ENCODE assay signal across 8 cellular contexts in the genomic region with DNA sequence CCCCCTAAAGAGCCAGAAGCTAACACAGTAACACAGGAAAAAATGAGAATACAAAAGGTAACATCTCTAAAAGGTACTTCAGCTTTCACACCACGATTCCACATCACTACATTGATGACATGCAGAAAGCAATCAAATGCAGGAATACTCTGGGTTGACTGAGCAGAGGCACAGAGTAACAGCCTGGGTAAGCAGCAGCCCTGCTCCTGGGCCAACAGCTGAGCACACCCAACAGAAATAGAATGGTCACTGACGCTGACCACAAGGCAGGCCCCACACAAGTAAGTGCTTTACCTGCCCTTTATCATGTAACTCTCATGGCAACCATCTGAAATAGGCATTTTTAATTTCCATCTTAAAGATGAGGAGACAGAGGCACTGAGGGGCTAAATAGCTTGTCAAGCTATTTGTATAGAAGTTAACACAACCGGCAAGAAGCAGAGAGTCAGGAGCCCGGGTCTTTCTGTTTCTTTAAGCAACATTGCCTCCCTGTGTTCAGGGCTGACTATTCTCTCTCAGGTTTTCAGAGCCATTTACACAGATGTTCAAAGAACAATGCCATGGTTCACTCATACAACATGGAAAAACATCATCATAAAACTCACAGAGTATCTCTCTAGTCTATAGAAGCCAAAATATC.
DNase-seq lines count a peak whose midpoint lies in the region; ATAC-seq and TF ChIP-seq lines count a peak whose summit lies in the region.

No MANE protein-coding gene starts in this region.

- peak overlapping the region; percentile 33 for H3K27ac Mint-ChIP-seq in activated T-helper 17 cell treated with anti-CD3 and anti-CD28 coated beads, Interleukin-2, amount 50 U/mL, for 72 hours
- peak overlapping the region; percentile 64 for H3K27ac Mint-ChIP-seq in glutamatergic neuron (ENCODE audit: unreplicated experiment)

- H3K27me3 Mint-ChIP-seq in activated T-helper 17 cell treated with anti-CD3 and anti-CD28 coated beads, Interleukin-2, amount 50 U/mL, for 72 hours = no peaks in the 10 kb centered on the region
- no peaks in the 10 kb centered on the region for H3K27me3 Mint-ChIP-seq in glutamatergic neuron (ENCODE audit: unreplicated experiment)

- no peaks in the 10 kb centered on the region for H3K9me3 Mint-ChIP-seq in activated T-helper 17 cell treated with anti-CD3 and anti-CD28 coated beads, Interleukin-2, amount 50 U/mL, for 72 hours
- no peaks in the 10 kb centered on the region for H3K9me3 Mint-ChIP-seq in glutamatergic neuron (ENCODE audit: unreplicated experiment)

- no peak for TF ChIP-seq CTCF in glutamatergic neuron (IDR thresholded peaks at IDR 0.05; ENCODE audit: partially characterized antibody, unreplicated experiment)

- DNase-seq in activated CD4-positive, CD25-positive, alpha-beta regulatory T cell (lab: John Stamatoyannopoulos, UW) = no peak
- peak; percentile 22 for DNase-seq in NCI-H2081 treated with DMSO at 0.1 percent for 48 hours (lab: John Stamatoyannopoulos, UW)
- no peak for DNase-seq in glutamatergic neuron
- peak in 2 of 3 donors; percentile 11 to 12 for DNase-seq in stimulated activated CD4-positive, alpha-beta T cell treated with anti-CD3 and anti-CD28 coated beads, Interleukin-12 subunit alpha, Interleukin-12 subunit beta, amount 100 ng/mL, for 48 hours (ENCODE audit: low read depth in 2 of 3, low spot score in 1 of 3)
- DNase-seq in ureter (ENCODE audit: low spot score) = no peak
- no peak for DNase-seq in HuH-7 (ENCODE audit: low spot score)

- ATAC-seq in activated CD4-positive, CD25-positive, alpha-beta regulatory T cell treated with anti-CD3 and anti-CD28 coated beads, Interleukin-2, amount 50 U/mL, for 24 hours = peak; percentile 53 to 91
- ATAC-seq in activated T-helper 17 cell treated with anti-CD3 and anti-CD28 coated beads, Interleukin-2, amount 50 U/mL, for 72 hours (replicated peaks) = peak; percentile 83

- H3K36me3 Mint-ChIP-seq in activated T-helper 17 cell treated with anti-CD3 and anti-CD28 coated beads, Interleukin-2, amount 50 U/mL, for 72 hours (ENCODE audit: low read depth) = no peaks in the 10 kb centered on the region
- no peaks in the 10 kb centered on the region for H3K36me3 Mint-ChIP-seq in glutamatergic neuron (ENCODE audit: unreplicated experiment)

- no peak overlapping the region for H3K4me3 Mint-ChIP-seq in activated T-helper 17 cell treated with anti-CD3 and anti-CD28 coated beads, Interleukin-2, amount 50 U/mL, for 72 hours
- H3K4me3 Mint-ChIP-seq in glutamatergic neuron (ENCODE audit: unreplicated experiment) = no peak overlapping the region

- H3K4me1 Mint-ChIP-seq in activated T-helper 17 cell treated with anti-CD3 and anti-CD28 coated beads, Interleukin-2, amount 50 U/mL, for 72 hours = no peaks in the 10 kb centered on the region
- no peaks in the 10 kb centered on the region for H3K4me1 Mint-ChIP-seq in glutamatergic neuron (ENCODE audit: low read depth, unreplicated experiment)

Comparison
In these comparisons a context has a peak if more than half of its experiments do, and no peak if none do; other contexts are left out.
1. DNase-seq: peak in NCI-H2081 treated with DMSO at 0.1 percent for 48 hours (single experiment) and stimulated activated CD4-positive, alpha-beta T cell treated with anti-CD3 and anti-CD28 coated beads, Interleukin-12 subunit alpha, Interleukin-12 subunit beta, amount 100 ng/mL, for 48 hours (2 of 3); none in activated CD4-positive, CD25-positive, alpha-beta regulatory T cell (0 of 4), glutamatergic neuron (single experiment), ureter (single experiment) and HuH-7 (single experiment).